Comparison of ENCODE assay signal across 17 cellular contexts in genomic region chr15:62741106-62741505, GRCh38.
DNase-seq lines count a peak whose midpoint lies in the region; TF ChIP-seq lines count a peak whose summit lies in the region.
"Had no signal": no experiment of that assay in that cellular context is flagged by ENCODE, and none has a peak within 500 bp of the region (broad histone marks: within the 10 kb centered on the region; RNA-seq: fewer than 3 reads in every experiment).

No MANE protein-coding gene starts in this region.

- H3K27ac ChIP-seq in caudate nucleus (ENCODE audit: low read depth, low read length), result peak overlapping the region; percentile 21
- H3K27ac ChIP-seq: BLaER1 had no signal

- H3K4me3 Mint-ChIP-seq in HFFc6 (peak overlapping the region; percentile 66), type B pancreatic cell (no peak overlapping the region)
- H3K4me3 Mint-ChIP-seq: CD8-positive, alpha-beta T cell had no signal

- DNase-seq in HFFc6, result no peak
- no peak for DNase-seq in caudate nucleus (lab: John Stamatoyannopoulos, UW)
- peak; percentile 35 for DNase-seq in midbrain (lab: John Stamatoyannopoulos, UW)
- DNase-seq in type B pancreatic cell (ENCODE audit: extremely low spot score, unreplicated experiment), result no peak
- DNase-seq in RKO (ENCODE audit: low spot score), result no peak
- no peak for DNase-seq in central memory CD4-positive, alpha-beta T cell
- no peak for DNase-seq in NCI-H510A (lab: John Stamatoyannopoulos, UW)
- DNase-seq: CD8-positive, alpha-beta T cell; GM23248; NCI-H1092 treated with DMSO at 0.1 percent for 48 hours; NCI-H1694; NCI-H2227 treated with DMSO at 0.1 percent for 48 hours; NCI-H524; NCI-H82; OCI-M1; SHP77 had no signal

- H3K9me3 Mint-ChIP-seq in HFFc6 (no peaks in the 10 kb centered on the region), type B pancreatic cell (no peaks in the 10 kb centered on the region)
- H3K9me3 Mint-ChIP-seq: CD8-positive, alpha-beta T cell had no signal

- H3K36me3 Mint-ChIP-seq in HFFc6 (ENCODE audit: low read depth), result peaks cover 14% of the 10 kb centered on the region
- H3K36me3 Mint-ChIP-seq in type B pancreatic cell, result peaks cover 15% of the 10 kb centered on the region
- H3K36me3 Mint-ChIP-seq: CD8-positive, alpha-beta T cell had no signal

- H3K27ac Mint-ChIP-seq in HFFc6 (peak overlapping the region; percentile 96), type B pancreatic cell (peak overlapping the region; percentile 16)
- H3K27ac Mint-ChIP-seq: CD8-positive, alpha-beta T cell had no signal

- H3K27me3 Mint-ChIP-seq in HFFc6 (ENCODE audit: insufficient read depth), result no peaks in the 10 kb centered on the region; the same call in 1 of the 2 replicates
- no peaks in the 10 kb centered on the region for H3K27me3 Mint-ChIP-seq in type B pancreatic cell

- TF ChIP-seq CTCF in HFFc6 (IDR thresholded peaks at IDR 0.05), result no peak
- no peak for TF ChIP-seq CTCF in type B pancreatic cell (conservative IDR thresholded peaks at IDR 0.05)

- H3K4me1 Mint-ChIP-seq in HFFc6 (ENCODE audit: low read depth) (peaks cover 82% of the 10 kb centered on the region), type B pancreatic cell (ENCODE audit: unreplicated experiment) (peaks cover 44% of the 10 kb centered on the region)
